Comparison of ENCODE assay signal across 20 cellular contexts in genomic region chr7:139186146-139186545, GRCh38. TPM values are rescaled to one million over a fixed set of nuclear protein-coding genes. Genes with fewer than 3 reads are reported as not detected.
DNase-seq lines count a peak whose midpoint lies in the region; ATAC-seq lines count a peak whose summit lies in the region.
"Had no signal": no experiment of that assay in that cellular context is flagged by ENCODE, and none has a peak within 500 bp of the region (broad histone marks: within the 10 kb centered on the region; RNA-seq: fewer than 3 reads in every experiment).

No MANE protein-coding gene starts in this region.

- ATAC-seq in central memory CD8-positive, alpha-beta T cell (replicated peaks; ENCODE audit: extremely low read depth, poor library complexity, severe bottlenecking) = no peak
- ATAC-seq: A549, GM23338, HCT116 had no signal

- DNase-seq in EL (peak; percentile 2), M059J (ENCODE audit: low read depth) (peak; percentile 8), Kasumi-1 (lab: John Stamatoyannopoulos, UW) (no peak), DMS153 treated with DMSO at 0.1 percent for 48 hours (lab: John Stamatoyannopoulos, UW; ENCODE audit: unreplicated experiment) (no peak)
- no peak for DNase-seq in central memory CD8-positive, alpha-beta T cell (ENCODE audit: low spot score in 2 of 2)
- no peak for DNase-seq in activated CD4-positive, alpha-beta T cell treated with anti-CD3 and anti-CD28 coated beads, Interleukin-2, amount 50 U/mL, for 1 hour
- DNase-seq: 8988T; ACHN; AML-193; BE2C; Calu3; CD4-positive, alpha-beta memory T cell; COR-L47; DND-41; GF-D8; H9; HFFc6 had no signal

- H3K27me3 Mint-ChIP-seq in central memory CD8-positive, alpha-beta T cell = no peaks in the 10 kb centered on the region
- H3K27me3 Mint-ChIP-seq: CD4-positive, alpha-beta memory T cell had no signal

- H3K9me3 Mint-ChIP-seq in central memory CD8-positive, alpha-beta T cell = no peaks in the 10 kb centered on the region
- H3K9me3 Mint-ChIP-seq: CD4-positive, alpha-beta memory T cell; GM23338; H9; HFFc6 had no signal

- H3K36me3 Mint-ChIP-seq in central memory CD8-positive, alpha-beta T cell (ENCODE audit: insufficient read depth) = peaks cover 3% of the 10 kb centered on the region

- no peak overlapping the region for H3K4me3 Mint-ChIP-seq in central memory CD8-positive, alpha-beta T cell
- H3K4me3 Mint-ChIP-seq: CD4-positive, alpha-beta memory T cell; GM23338; H9; HFFc6 had no signal

- H3K4me1 Mint-ChIP-seq in central memory CD8-positive, alpha-beta T cell = no peaks in the 10 kb centered on the region

- peak overlapping the region; percentile 77 for H3K27ac Mint-ChIP-seq in central memory CD8-positive, alpha-beta T cell (ENCODE audit: low read depth)
- H3K27ac Mint-ChIP-seq: CD4-positive, alpha-beta memory T cell; GM23338; H9; HFFc6 had no signal

RNA-seq across cellular contexts. Expression of gene UBN2, which starts 44.9 kb away (rescaled TPM):
- 3.4 and 4.2 TPM in 2 replicates for total RNA-seq in M059J (2014; rRNA removed; shearing (Covaris generic))

Comparison
In these comparisons a context has a peak if more than half of its experiments do, and no peak if none do; other contexts are left out.
1. DNase-seq: peak in EL (single experiment) and M059J (single experiment); none in central memory CD8-positive, alpha-beta T cell (0 of 2), Kasumi-1 (0 of 2), activated CD4-positive, alpha-beta T cell treated with anti-CD3 and anti-CD28 coated beads, Interleukin-2, amount 50 U/mL, for 1 hour (single experiment) and DMS153 treated with DMSO at 0.1 percent for 48 hours (single experiment).